ENCODE assay signal across 8 cellular contexts in genomic region chr10:12194752-12195271, GRCh38. TPM values are rescaled to one million over a fixed set of nuclear protein-coding genes. Genes with fewer than 3 reads are reported as not detected.
A peak's percentile ranks its signal among the peaks of the same experiment; 100 is the strongest.
DNase-seq lines count a peak whose midpoint lies in the region; ATAC-seq and TF ChIP-seq lines count a peak whose summit lies in the region.

No MANE protein-coding gene starts in this region.

- no peaks in the 10 kb centered on the region for H3K27me3 Mint-ChIP-seq in activated naive CD8-positive, alpha-beta T cell

- DNase-seq in Right ventricle myocardium superior (peak; percentile 76), pons (ENCODE audit: low spot score) (peak; percentile 26), iPS-NIHi11 (ENCODE audit: low spot score) (no peak)
- DNase-seq in NK-92 treated with Interleukin-12 subunit alpha and Interleukin-12 subunit beta, amount 100 ng/mL, for 24 hours (lab: John Stamatoyannopoulos, UW) = no peak

- H3K4me1 ChIP-seq in DOHH2 (ENCODE audit: control insufficient read depth, low read length) = peaks cover 32% of the 10 kb centered on the region
- H3K4me1 ChIP-seq in OCI-LY1 (ENCODE audit: insufficient read depth, low read length, severe bottlenecking) = peaks cover 37% of the 10 kb centered on the region

- peaks cover 5% of the 10 kb centered on the region; the same call in 1 of the 2 replicates for H4K20me1 ChIP-seq in DOHH2 (ENCODE audit: control insufficient read depth, insufficient read depth, low read depth, low read length)
- no peaks in the 10 kb centered on the region for H4K20me1 ChIP-seq in OCI-LY1 (ENCODE audit: insufficient read depth, low read length)

- H3K27me3 ChIP-seq in DOHH2 (ENCODE audit: control insufficient read depth, low read length) = no peaks in the 10 kb centered on the region
- no peaks in the 10 kb centered on the region for H3K27me3 ChIP-seq in OCI-LY1 (ENCODE audit: insufficient read depth, low read length)

- H3K9me2 ChIP-seq in DOHH2 (replicated peaks; ENCODE audit: control insufficient read depth, low read length) (no peaks in the 10 kb centered on the region), OCI-LY1 (ENCODE audit: low read depth, low read length) (no peaks in the 10 kb centered on the region)

- peak overlapping the region; percentile 100 for H3K4me3 Mint-ChIP-seq in activated naive CD8-positive, alpha-beta T cell

- H3K4me3 ChIP-seq in DOHH2 (ENCODE audit: low read length) = peak overlapping the region; percentile 100
- peak overlapping the region; percentile 98 for H3K4me3 ChIP-seq in OCI-LY1 (ENCODE audit: low read depth, low read length, poor library complexity, severe bottlenecking)

- H3K36me3 ChIP-seq in DOHH2 (ENCODE audit: control insufficient read depth, low read length) = peaks cover 54% of the 10 kb centered on the region
- H3K36me3 ChIP-seq in OCI-LY1 (ENCODE audit: insufficient read depth, low read length) = peaks cover 31% of the 10 kb centered on the region

- H3K27ac Mint-ChIP-seq in activated naive CD8-positive, alpha-beta T cell = peak overlapping the region; percentile 99

- H3K9me3 ChIP-seq in DOHH2 (ENCODE audit: control insufficient read depth, insufficient read depth, low read length) (no peaks in the 10 kb centered on the region), OCI-LY1 (ENCODE audit: low read length) (no peaks in the 10 kb centered on the region)

- H3K27ac ChIP-seq in DOHH2 (ENCODE audit: low read depth, low read length) (peak overlapping the region; percentile 90), OCI-LY1 (ENCODE audit: low read depth, low read length, poor library complexity, severe bottlenecking) (peak overlapping the region; percentile 80)

- H3K4me2 ChIP-seq in DOHH2 (ENCODE audit: low read length) (peak overlapping the region; percentile 89), OCI-LY1 (ENCODE audit: low read length) (peak overlapping the region; percentile 94)

- H3F3A ChIP-seq in DOHH2 (ENCODE audit: control insufficient read depth, insufficient read depth) (no peaks in the 10 kb centered on the region; the same call in 1 of the 2 replicates), OCI-LY1 (ENCODE audit: insufficient read depth, low read length) (no peaks in the 10 kb centered on the region)

- TF ChIP-seq CTCF in DOHH2 (IDR thresholded peaks at IDR 0.05; ENCODE audit: low read depth, low read length, poor library complexity, severe bottlenecking) (no peak), OCI-LY1 (IDR thresholded peaks at IDR 0.05; ENCODE audit: low read length) (no peak)

- intact Hi-C loops in Right ventricle myocardium superior (cut with DNase I) = no loop called here

- peak overlapping the region; percentile 99 for H3K9ac ChIP-seq in OCI-LY1 (ENCODE audit: low read length)

- H3K79me2 ChIP-seq in DOHH2 (ENCODE audit: control insufficient read depth, low read length) (peaks cover 99% of the 10 kb centered on the region), OCI-LY1 (ENCODE audit: insufficient read depth, low read length) (peaks cover 77% of the 10 kb centered on the region)

- no peaks in the 10 kb centered on the region for H3K9me3 Mint-ChIP-seq in activated naive CD8-positive, alpha-beta T cell (ENCODE audit: low read depth)

- peaks cover 62% of the 10 kb centered on the region for H3K4me1 Mint-ChIP-seq in activated naive CD8-positive, alpha-beta T cell (ENCODE audit: low read depth)

- peak overlapping the region; percentile 89; the same call in 1 of the 2 replicates for H2AFZ ChIP-seq in OCI-LY1 (ENCODE audit: low read length)

- H3K36me3 Mint-ChIP-seq in activated naive CD8-positive, alpha-beta T cell = peaks cover 14% of the 10 kb centered on the region

- peak; percentile 69 for ATAC-seq in Right ventricle myocardium superior (ENCODE audit: poor library complexity)
- no peak for ATAC-seq in HG03135 (IDR thresholded peaks at IDR 0.05; ENCODE audit: unreplicated experiment)

RNA-seq across cellular contexts. Expression of gene NUDT5, which starts 0.9 kb away (rescaled TPM):
- 10.0 TPM for total RNA-seq in Right ventricle myocardium superior

RNA-seq across cellular contexts. Expression of gene CDC123, which starts 1.2 kb away (rescaled TPM):
- total RNA-seq in Right ventricle myocardium superior = 49.5 TPM

Comparison
In these comparisons a context has a peak if more than half of its experiments do, and no peak if none do; other contexts are left out.
1. DNase-seq: peak in Right ventricle myocardium superior (single experiment) and pons (single experiment); none in iPS-NIHi11 (single experiment) and NK-92 treated with Interleukin-12 subunit alpha and Interleukin-12 subunit beta, amount 100 ng/mL, for 24 hours (single experiment).